27 cellular contexts compared by ENCODE assay signal in the genomic region with DNA sequence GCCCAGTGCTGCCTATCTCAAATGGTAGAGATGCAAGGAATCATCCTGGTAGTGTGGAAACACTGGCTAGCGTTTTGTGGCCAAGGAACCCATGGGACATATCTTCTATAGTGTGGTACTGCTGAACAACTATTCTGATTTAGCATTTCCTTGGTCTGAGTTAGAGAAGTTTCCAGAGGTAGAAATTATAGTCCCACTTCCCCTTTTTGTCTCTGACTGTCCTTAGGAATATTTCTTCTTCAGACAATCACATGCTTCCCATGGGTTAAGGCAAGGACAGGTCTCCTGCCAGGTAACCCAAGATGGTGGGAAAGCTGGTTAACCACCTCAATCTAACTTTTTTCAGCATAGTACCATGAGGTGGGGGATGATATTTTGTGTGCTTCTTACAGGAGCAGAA.
"Had no signal": no experiment of that assay in that cellular context is flagged by ENCODE, and none has a peak within 500 bp of the region (broad histone marks: within the 10 kb centered on the region; RNA-seq: fewer than 3 reads in every experiment).

No MANE protein-coding gene starts in this region.

- H3K27me3 ChIP-seq: esophagus squamous epithelium, gastrocnemius medialis, heart right ventricle, left lung had no signal

- ATAC-seq: effector memory CD8-positive, alpha-beta T cell; esophagus mucosa; gastrocnemius medialis; heart right ventricle; left cardiac atrium; left lung; left ventricle myocardium superior; lower lobe of right lung; mucosa of descending colon; naive thymus-derived CD8-positive, alpha-beta T cell had no signal

- H3K27ac ChIP-seq: epithelial cell of prostate, esophagus squamous epithelium, gastrocnemius medialis, heart right ventricle, left lung, lower lobe of right lung had no signal

- FAIRE-seq: endometrium, islet of Langerhans, keratinocyte had no signal

- H3K36me3 ChIP-seq: esophagus squamous epithelium, gastrocnemius medialis, heart right ventricle, left lung, lower lobe of right lung had no signal

- H3K27ac Mint-ChIP-seq: dendritic cell treated with granulocyte-macrophage colony-stimulating factor and Interleukin-4, amounts not matched to agents 40 ng/mL and 50 ng/mL, for 4 days; effector memory CD8-positive, alpha-beta T cell; endodermal cell; mesothelial cell of epicardium; naive B cell; naive thymus-derived CD8-positive, alpha-beta T cell had no signal

- H3K4me3 Mint-ChIP-seq: dendritic cell treated with granulocyte-macrophage colony-stimulating factor and Interleukin-4, amounts not matched to agents 40 ng/mL and 50 ng/mL, for 4 days; effector memory CD8-positive, alpha-beta T cell; endodermal cell; mesothelial cell of epicardium; naive B cell; naive thymus-derived CD8-positive, alpha-beta T cell had no signal

- H3K27me3 Mint-ChIP-seq: dendritic cell treated with granulocyte-macrophage colony-stimulating factor and Interleukin-4, amounts not matched to agents 40 ng/mL and 50 ng/mL, for 4 days; effector memory CD8-positive, alpha-beta T cell; naive B cell; naive thymus-derived CD8-positive, alpha-beta T cell had no signal

- H3K9me3 ChIP-seq: gastrocnemius medialis, lower lobe of right lung had no signal

- DNase-seq: effector CD8-positive, alpha-beta T cell; effector memory CD8-positive, alpha-beta T cell; endodermal cell; erythroblast; esophagus squamous epithelium; foreskin fibroblast; foreskin melanocyte; gastrocnemius medialis; glutamatergic neuron; head of caudate nucleus; heart right ventricle; hippocampal formation; left cardiac atrium; left lung; left ventricle myocardium superior; lower lobe of right lung; mesenchymal stem cell; mucosa of descending colon; naive B cell; naive thymus-derived CD8-positive, alpha-beta T cell had no signal

- H3K4me1 ChIP-seq: esophagus squamous epithelium, gastrocnemius medialis, heart right ventricle, left lung, lower lobe of right lung had no signal

- H3K4me3 ChIP-seq: esophagus squamous epithelium, gastrocnemius medialis, heart right ventricle, left lung, lower lobe of right lung, mucosa of descending colon had no signal

- H3K36me3 Mint-ChIP-seq: mesothelial cell of epicardium, naive B cell had no signal

- H3K4me1 Mint-ChIP-seq: endodermal cell; mesothelial cell of epicardium; naive B cell; naive thymus-derived CD8-positive, alpha-beta T cell had no signal
